In the genomic region with DNA sequence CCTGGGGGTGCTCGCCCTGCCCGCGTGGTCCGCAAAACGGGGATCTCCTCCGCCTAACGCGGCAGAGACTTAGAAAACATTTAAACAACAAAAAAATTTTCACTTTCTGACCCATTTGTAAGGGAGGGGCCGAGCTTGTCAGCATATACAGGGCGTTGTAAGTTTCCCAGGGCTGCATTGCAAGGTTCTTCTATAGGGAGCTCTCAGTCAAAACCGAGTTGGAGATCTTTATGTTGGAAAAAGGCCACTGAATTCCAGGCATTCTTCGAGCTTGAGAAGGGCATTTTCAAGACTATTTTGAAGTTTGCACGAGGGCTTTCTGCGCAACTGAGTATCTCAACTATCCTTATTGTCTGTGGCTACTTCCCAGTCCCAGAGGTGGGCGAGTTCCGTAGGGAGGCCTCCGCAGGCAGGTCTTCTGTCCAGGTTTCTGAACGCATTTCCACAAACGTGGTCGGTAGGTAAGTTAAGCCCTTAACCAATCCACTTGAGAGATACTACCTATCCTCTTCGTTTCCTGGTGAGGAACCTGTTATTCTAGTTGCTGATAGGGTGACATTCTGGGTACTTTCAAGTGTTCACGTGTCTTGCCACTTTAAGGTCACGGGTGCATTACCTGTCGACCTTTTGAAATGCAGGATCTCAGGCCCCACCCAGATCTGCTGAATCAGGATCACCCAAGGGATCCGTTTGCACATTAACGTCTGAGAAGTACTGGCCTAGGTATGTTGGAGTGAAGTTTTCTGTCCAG, we compare ENCODE assay signal across 8 cellular contexts. TPM values are rescaled to one million over a fixed set of nuclear protein-coding genes. Genes with fewer than 3 reads are reported as not detected.
DNase-seq lines count a peak whose midpoint lies in the region; ATAC-seq lines count a peak whose summit lies in the region.

No MANE protein-coding gene starts in this region.

- no peak overlapping the region for H3K27ac ChIP-seq in CD4-positive, alpha-beta memory T cell (ENCODE audit: low read depth, low read length)
- no peak overlapping the region for H3K27ac ChIP-seq in SJCRH30

- peak overlapping the region; percentile 93 to 97 (median 96) for H3K4me3 Mint-ChIP-seq in CD4-positive, alpha-beta memory T cell
- H3K4me3 Mint-ChIP-seq in naive B cell, result peak overlapping the region; percentile 82 to 98 (median 96)

- no peaks in the 10 kb centered on the region for H3K27me3 Mint-ChIP-seq in CD4-positive, alpha-beta memory T cell
- H3K27me3 Mint-ChIP-seq in naive B cell, result no peaks in the 10 kb centered on the region

- CTCF ChIA-PET in CD4-positive, alpha-beta memory T cell (lab: Charles Lee; ENCODE audit: partially characterized antibody), result interaction anchor here (0.8 to 2.1 kb wide), 10 partner anchors 8 to 70 kb away, joined by 3 to 12 read pairs (median 4); no protein-coding TSS in a partner anchor

- no peaks in the 10 kb centered on the region for H3K36me3 ChIP-seq in CD4-positive, alpha-beta memory T cell (ENCODE audit: insufficient read depth, low read length)
- H3K36me3 ChIP-seq in SJCRH30, result no peaks in the 10 kb centered on the region

- H3K4me1 ChIP-seq in CD4-positive, alpha-beta memory T cell (ENCODE audit: insufficient read depth, low read length), result peaks cover 13% of the 10 kb centered on the region
- H3K4me1 ChIP-seq in SJCRH30, result no peaks in the 10 kb centered on the region

- peak overlapping the region; percentile 34 to 75 for H3K4me3 ChIP-seq in CD4-positive, alpha-beta memory T cell (ENCODE audit: low read length in 2 of 2)
- H3K4me3 ChIP-seq in SJCRH30, result peak overlapping the region; percentile 48

- no peak for DNase-seq in CD4-positive, alpha-beta memory T cell
- DNase-seq in SJCRH30 (no peak), naive B cell (no peak), GOT3 (lab: John Stamatoyannopoulos, UW) (no peak), epidermal melanocyte (ENCODE audit: insufficient read length, low spot score) (no peak), NCI-H82 (lab: John Stamatoyannopoulos, UW) (no peak)

- intact Hi-C loops in CD4-positive, alpha-beta memory T cell (cut with micrococcal nuclease), result loop anchor here (5.0 kb wide), 2 partner anchors 50 to 85 kb away; a partner anchor contains a TSS

- H3K9me3 ChIP-seq in CD4-positive, alpha-beta memory T cell (ENCODE audit: control insufficient read depth in 1 of 2, low read length in 2 of 2), result no peaks in the 10 kb centered on the region
- H3K9me3 ChIP-seq in SJCRH30 (replicated peaks), result no peaks in the 10 kb centered on the region

- H3K36me3 Mint-ChIP-seq in CD4-positive, alpha-beta memory T cell, result peaks cover 0 to 7% of the 10 kb centered on the region in 2 donors
- no peaks in the 10 kb centered on the region for H3K36me3 Mint-ChIP-seq in naive B cell

- H3K27me3 ChIP-seq in CD4-positive, alpha-beta memory T cell (ENCODE audit: insufficient read depth, low read length), result no peaks in the 10 kb centered on the region
- peaks cover 4% of the 10 kb centered on the region; the same call in 1 of the 2 replicates for H3K27me3 ChIP-seq in SJCRH30

- ATAC-seq in HG02610 (IDR thresholded peaks at IDR 0.05; ENCODE audit: unreplicated experiment) (peak; percentile 12), esophagus mucosa (peak; percentile 85), naive B cell (ENCODE audit: low read depth in 2 of 2) (peak in 1 of 2 donors; percentile 3)

- POLR2A ChIA-PET in CD4-positive, alpha-beta memory T cell (lab: Charles Lee; ENCODE audit: partially characterized antibody), result interaction anchor here (0.6 to 0.9 kb wide), 3 partner anchors 8 to 38 kb away, joined by 3 read pairs; no protein-coding TSS in a partner anchor

- H3K27ac Mint-ChIP-seq in CD4-positive, alpha-beta memory T cell, result peak overlapping the region; percentile 31 to 92 (median 72)
- H3K27ac Mint-ChIP-seq in naive B cell, result peak overlapping the region; percentile 48 to 89 (median 60)

- no peaks in the 10 kb centered on the region for H3K9me3 Mint-ChIP-seq in CD4-positive, alpha-beta memory T cell
- H3K9me3 Mint-ChIP-seq in naive B cell, result no peaks in the 10 kb centered on the region

- H3K4me1 Mint-ChIP-seq in CD4-positive, alpha-beta memory T cell, result peaks cover 6 to 19% (median 11%) of the 10 kb centered on the region in 4 donors
- peaks cover 0 to 19% (median 17%) of the 10 kb centered on the region in 3 donors for H3K4me1 Mint-ChIP-seq in naive B cell

RNA-seq across cellular contexts. Expression of a gene that starts 51.5 kb away (rescaled TPM):
- 10 to 100 TPM in 1 of 2 experiments, 1 to 10 TPM in 1; 9.9 to 10.3 TPM for total RNA-seq in CD4-positive, alpha-beta memory T cell
- 1 to 10 TPM; 2.4 to 7.7 TPM for polyA plus RNA-seq in CD4-positive, alpha-beta memory T cell
- 13.8 and 14.3 TPM in 2 replicates for total RNA-seq in SJCRH30 (2014; rRNA removed; shearing (Covaris generic))
- 113 TPM for total RNA-seq in esophagus mucosa
- polyA plus RNA-seq in naive B cell (ENCODE audit: low read depth in 6 of 6), result 1 to 10 TPM in 1 of 6 donors, under 1 TPM in 4, not detected in 1; 0.35 to 1.5 (median 0.52) TPM
